Comparison of ENCODE assay signal across 8 cellular contexts in the genomic region with DNA sequence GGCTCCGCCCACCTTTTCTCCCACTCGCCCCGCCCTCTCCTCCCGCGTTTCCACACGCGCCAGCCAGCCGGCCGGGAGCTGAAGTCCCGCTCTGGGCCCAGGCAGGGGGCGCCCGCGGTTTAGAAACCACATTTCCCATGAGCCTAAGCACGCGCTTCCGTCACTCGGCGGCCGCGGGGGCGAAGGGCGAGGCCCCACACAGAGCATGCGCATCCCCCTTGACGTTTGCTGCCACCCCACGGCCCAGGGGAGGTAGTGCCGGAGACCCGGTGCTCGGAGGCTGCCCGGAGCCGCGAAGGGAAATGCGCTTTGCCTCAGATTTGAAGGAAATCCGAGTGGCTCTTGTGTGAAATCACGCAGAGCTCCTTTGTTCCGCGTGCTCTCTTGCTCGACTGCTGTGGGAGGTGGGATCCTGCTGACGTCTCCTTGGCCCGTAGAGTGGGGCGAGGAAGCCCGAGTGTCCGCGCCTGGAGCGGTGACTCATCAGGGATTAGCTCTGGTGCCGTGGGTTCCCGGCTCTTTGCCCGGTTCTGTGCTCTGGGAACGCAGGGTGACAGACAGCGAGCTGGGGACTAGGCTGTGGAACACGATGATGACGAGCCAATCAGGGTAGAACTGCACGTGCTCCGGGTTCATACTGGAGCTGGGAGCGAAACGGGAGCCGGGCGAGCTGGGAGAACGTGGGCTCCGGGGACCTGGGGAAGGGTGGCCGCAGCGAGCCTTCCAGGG. TPM values are rescaled to one million over a fixed set of nuclear protein-coding genes. Genes with fewer than 3 reads are reported as not detected.
DNase-seq lines count a peak whose midpoint lies in the region; ATAC-seq, FAIRE-seq and TF ChIP-seq lines count a peak whose summit lies in the region.

No MANE protein-coding gene starts in this region.

- H3K36me3 ChIP-seq in WERI-Rb-1 (no peaks in the 10 kb centered on the region), bronchial epithelial cell (ENCODE audit: control insufficient read depth, insufficient read depth, low read length) (peaks cover 2% of the 10 kb centered on the region)

- FAIRE-seq in bronchial epithelial cell (lab: Jason Lieb, UNC): no peak

- DNase-seq in AG04450 (ENCODE audit: low read depth, low spot score) (peak; percentile 98), NCI-H2196 (lab: John Stamatoyannopoulos, UW; ENCODE audit: unreplicated experiment) (peak; percentile 91), WERI-Rb-1 (peak; percentile 100), bronchial epithelial cell (ENCODE audit: low read depth) (peak; percentile 94), iPS-NIHi7 (ENCODE audit: extremely low spot score) (peak; percentile 94), smooth muscle cell of the brain vasculature (ENCODE audit: low read depth, low spot score) (peak; percentile 99)

- H3K27ac ChIP-seq in AG04450 (ENCODE audit: low read depth, low read length) (peak overlapping the region; percentile 99), WERI-Rb-1 (peak overlapping the region; percentile 97)

- no peaks in the 10 kb centered on the region for H3K27me3 ChIP-seq in AG04450 (ENCODE audit: control insufficient read depth, insufficient read depth, low read length)
- no peaks in the 10 kb centered on the region for H3K27me3 ChIP-seq in WERI-Rb-1 (ENCODE audit: insufficient read depth, low read depth, severe bottlenecking)
- no peaks in the 10 kb centered on the region for H3K27me3 ChIP-seq in bronchial epithelial cell (ENCODE audit: control insufficient read depth, insufficient read depth, low read length)

- no peaks in the 10 kb centered on the region; the same call in 1 of the 2 replicates for H3K9me3 ChIP-seq in AG04450 (ENCODE audit: control insufficient read depth, insufficient read depth, low read length)
- H3K9me3 ChIP-seq in WERI-Rb-1 (ENCODE audit: severe bottlenecking): no peaks in the 10 kb centered on the region

- peak; percentile 77 for TF ChIP-seq CTCF in AG04450 (IDR thresholded peaks at IDR 0.05; ENCODE audit: low read depth, low read length)
- TF ChIP-seq CTCF in WERI-Rb-1 (IDR thresholded peaks at IDR 0.05; ENCODE audit: low read depth, low read length): peak; percentile 96
- TF ChIP-seq CTCF in bronchial epithelial cell (IDR thresholded peaks at IDR 0.05; ENCODE audit: insufficient read depth, low read length, severe bottlenecking): peak; percentile 87

- peak overlapping the region; percentile 87 for H3K4me3 ChIP-seq in AG04450 (ENCODE audit: low read depth, low read length)
- H3K4me3 ChIP-seq in WERI-Rb-1 (ENCODE audit: low read depth, low read length): peak overlapping the region; percentile 69
- peak overlapping the region; percentile 86 for H3K4me3 ChIP-seq in bronchial epithelial cell (ENCODE audit: low read depth, low read length)

- POLR2A ChIA-PET in AG04450 (lab: Yijun Ruan, JAX): interaction anchor here (0.7 to 2.4 kb wide), 7 partner anchors 176 to 467 kb away, joined by 3 to 9 read pairs (median 3); a partner anchor contains a TSS

- CTCF ChIA-PET in AG04450 (lab: Charles Lee): interaction anchor here (0.5 to 3.2 kb wide), 53 partner anchors 9 to 563 kb away, joined by 3 to 27 read pairs (median 4); a partner anchor contains a TSS

- ATAC-seq in GM18870 (IDR thresholded peaks at IDR 0.05; ENCODE audit: unreplicated experiment) (peak; percentile 81), HG03135 (IDR thresholded peaks at IDR 0.05; ENCODE audit: unreplicated experiment) (peak; percentile 68)

RNA-seq across cellular contexts. Expression of a gene that starts 0.4 kb away (rescaled TPM):
- polyA plus RNA-seq in AG04450 (2011; rRNA removed): 25.3 and 33.2 TPM in 2 replicates
- polyA minus RNA-seq in AG04450 (2011; rRNA and poly(A)+ RNA removed): 47.4 and 59.1 TPM in 2 replicates
- 79.1 and 80.3 TPM in 2 replicates for total RNA-seq in bronchial epithelial cell

Comparison
In these comparisons a context has a peak if more than half of its experiments do, and no peak if none do; other contexts are left out.
1. Peak in every context shown above with its lines: DNase-seq, ATAC-seq, H3K4me3 ChIP-seq and H3K27ac ChIP-seq.